Comparison of ENCODE assay signal across 14 cellular contexts in genomic region chr20:53693265-53693871, GRCh38.
DNase-seq lines count a peak whose midpoint lies in the region; ATAC-seq lines count a peak whose summit lies in the region.
"Had no signal": no experiment of that assay in that cellular context is flagged by ENCODE, and none has a peak within 500 bp of the region (broad histone marks: within the 10 kb centered on the region; RNA-seq: fewer than 3 reads in every experiment).

No MANE protein-coding gene starts in this region.

- H3K4me3 Mint-ChIP-seq in CD8-positive, alpha-beta memory T cell, result peak overlapping the region; percentile 8 to 78 (median 69)
- H3K4me3 Mint-ChIP-seq in activated CD4-positive, alpha-beta memory T cell treated with anti-CD3 and anti-CD28 coated beads, Interleukin-2, amount 10 ng/mL, durations not matched to agents 7 days and 5 days, result peak overlapping the region; percentile 22
- H3K4me3 Mint-ChIP-seq in naive thymus-derived CD4-positive, alpha-beta T cell, result peak overlapping the region; percentile 60 to 80 (median 72)
- H3K4me3 Mint-ChIP-seq: nephron progenitor cell had no signal

- peak in 2 of 5 donors; percentile 47 to 48 for DNase-seq in CD8-positive, alpha-beta memory T cell
- no peak for DNase-seq in activated CD4-positive, alpha-beta memory T cell treated with anti-CD3 and anti-CD28 coated beads, Interleukin-2, amount 10 ng/mL, durations not matched to agents 7 days and 5 days
- DNase-seq in naive thymus-derived CD4-positive, alpha-beta T cell, result peak in 4 of 9 donors; percentile 10 to 30 (median 20)
- no peak for DNase-seq in NOMO-1 treated with dmso at 0.1 percent for 144 hours (lab: John Stamatoyannopoulos, UW; ENCODE audit: unreplicated experiment)
- DNase-seq: glutamatergic neuron, NCI-H1436, NCI-H510A treated with DMSO at 0.1 percent for 48 hours, nephron progenitor cell, right lobe of liver had no signal

- H3K4me3 ChIP-seq in CD8-positive, alpha-beta memory T cell (ENCODE audit: low read length), result peak overlapping the region; percentile 31
- peak overlapping the region; percentile 19 for H3K4me3 ChIP-seq in naive thymus-derived CD4-positive, alpha-beta T cell (ENCODE audit: low read length)
- H3K4me3 ChIP-seq: right lobe of liver had no signal

- H3K9me3 Mint-ChIP-seq in CD8-positive, alpha-beta memory T cell, result no peaks in the 10 kb centered on the region
- no peaks in the 10 kb centered on the region for H3K9me3 Mint-ChIP-seq in activated CD4-positive, alpha-beta memory T cell treated with anti-CD3 and anti-CD28 coated beads, Interleukin-2, amount 10 ng/mL, durations not matched to agents 7 days and 5 days
- no peaks in the 10 kb centered on the region for H3K9me3 Mint-ChIP-seq in naive thymus-derived CD4-positive, alpha-beta T cell
- H3K9me3 Mint-ChIP-seq: nephron progenitor cell had no signal

- H3K36me3 Mint-ChIP-seq in CD8-positive, alpha-beta memory T cell, result no peaks in the 10 kb centered on the region
- no peaks in the 10 kb centered on the region for H3K36me3 Mint-ChIP-seq in activated CD4-positive, alpha-beta memory T cell treated with anti-CD3 and anti-CD28 coated beads, Interleukin-2, amount 10 ng/mL, durations not matched to agents 7 days and 5 days (ENCODE audit: low read depth)
- H3K36me3 Mint-ChIP-seq in naive thymus-derived CD4-positive, alpha-beta T cell, result no peaks in the 10 kb centered on the region

- ATAC-seq in GM21390 (IDR thresholded peaks at IDR 0.05; ENCODE audit: unreplicated experiment) (peak; percentile 51), HG03039 (IDR thresholded peaks at IDR 0.05; ENCODE audit: unreplicated experiment) (no peak), HG03520 (IDR thresholded peaks at IDR 0.05; ENCODE audit: unreplicated experiment) (no peak), HG02852 (IDR thresholded peaks at IDR 0.05; ENCODE audit: unreplicated experiment) (no peak)
- ATAC-seq in naive thymus-derived CD4-positive, alpha-beta T cell, result peak; percentile 52
- ATAC-seq: HCT116 had no signal

- H3K27me3 ChIP-seq in CD8-positive, alpha-beta memory T cell (ENCODE audit: insufficient read depth, low read length, poor library complexity, severe bottlenecking), result no peaks in the 10 kb centered on the region
- H3K27me3 ChIP-seq in naive thymus-derived CD4-positive, alpha-beta T cell (ENCODE audit: control insufficient read depth in 2 of 2, insufficient read depth in 2 of 2, low read length in 2 of 2), result no peaks in the 10 kb centered on the region
- H3K27me3 ChIP-seq: right lobe of liver had no signal

- no peaks in the 10 kb centered on the region for H3K36me3 ChIP-seq in CD8-positive, alpha-beta memory T cell (ENCODE audit: insufficient read depth, low read length)
- H3K36me3 ChIP-seq in naive thymus-derived CD4-positive, alpha-beta T cell (ENCODE audit: control insufficient read depth in 2 of 3, insufficient read depth in 3 of 3, low read length in 3 of 3), result no peaks in the 10 kb centered on the region
- H3K36me3 ChIP-seq: right lobe of liver had no signal

- H3K4me1 Mint-ChIP-seq in CD8-positive, alpha-beta memory T cell, result peaks cover 22 to 34% (median 26%) of the 10 kb centered on the region in 3 donors
- peaks cover 28% of the 10 kb centered on the region for H3K4me1 Mint-ChIP-seq in activated CD4-positive, alpha-beta memory T cell treated with anti-CD3 and anti-CD28 coated beads, Interleukin-2, amount 10 ng/mL, durations not matched to agents 7 days and 5 days
- H3K4me1 Mint-ChIP-seq in naive thymus-derived CD4-positive, alpha-beta T cell, result peaks cover 8 to 40% (median 29%) of the 10 kb centered on the region in 7 donors

- peaks cover 13% of the 10 kb centered on the region for H3K4me1 ChIP-seq in CD8-positive, alpha-beta memory T cell (ENCODE audit: insufficient read depth, low read length)
- peaks cover 8 to 10% of the 10 kb centered on the region in 2 donors for H3K4me1 ChIP-seq in naive thymus-derived CD4-positive, alpha-beta T cell (ENCODE audit: control insufficient read depth in 2 of 2, insufficient read depth in 2 of 2, low read length in 2 of 2)
- H3K4me1 ChIP-seq: right lobe of liver had no signal

- no peak overlapping the region for H3K27ac ChIP-seq in CD8-positive, alpha-beta memory T cell (ENCODE audit: low read depth, low read length)
- H3K27ac ChIP-seq in naive thymus-derived CD4-positive, alpha-beta T cell (ENCODE audit: low read depth, low read length), result peak overlapping the region; percentile 14
- H3K27ac ChIP-seq: right lobe of liver had no signal

- CTCF ChIA-PET in CD8-positive, alpha-beta memory T cell (lab: Charles Lee), result no interaction called here
- CTCF ChIA-PET in activated CD4-positive, alpha-beta memory T cell treated with anti-CD3 and anti-CD28 coated beads, Interleukin-2, amount 10 ng/mL, durations not matched to agents 7 days and 5 days (lab: Charles Lee), result no interaction called here
- CTCF ChIA-PET in naive thymus-derived CD4-positive, alpha-beta T cell (lab: Charles Lee), result no interaction called here

- H3K27me3 Mint-ChIP-seq in CD8-positive, alpha-beta memory T cell, result no peaks in the 10 kb centered on the region
- H3K27me3 Mint-ChIP-seq in activated CD4-positive, alpha-beta memory T cell treated with anti-CD3 and anti-CD28 coated beads, Interleukin-2, amount 10 ng/mL, durations not matched to agents 7 days and 5 days, result peaks cover 7% of the 10 kb centered on the region
- H3K27me3 Mint-ChIP-seq in naive thymus-derived CD4-positive, alpha-beta T cell, result no peaks in the 10 kb centered on the region

- POLR2A ChIA-PET in CD8-positive, alpha-beta memory T cell (lab: Charles Lee), result interaction anchor here (0.9 kb wide), 1 partner anchor 45 kb away, joined by 4 read pairs; no protein-coding TSS in a partner anchor
- POLR2A ChIA-PET in activated CD4-positive, alpha-beta memory T cell treated with anti-CD3 and anti-CD28 coated beads, Interleukin-2, amount 10 ng/mL, durations not matched to agents 7 days and 5 days (lab: Charles Lee), result interaction anchor here (0.7 to 1.2 kb wide), 3 partner anchors 7 to 208 kb away, joined by 3 to 5 read pairs (median 4); no protein-coding TSS in a partner anchor
- POLR2A ChIA-PET in naive thymus-derived CD4-positive, alpha-beta T cell (lab: Charles Lee), result interaction anchor here (1.0 kb wide), 1 partner anchor 98 kb away, joined by 5 read pairs; no protein-coding TSS in a partner anchor

- intact Hi-C loops in naive thymus-derived CD4-positive, alpha-beta T cell (cut with micrococcal nuclease), result loop anchor here in 1 of 2 donors (1.0 to 5.0 kb wide), 3 partner anchors 13 to 96 kb away; no protein-coding TSS in a partner anchor

- no peaks in the 10 kb centered on the region for H3K9me3 ChIP-seq in CD8-positive, alpha-beta memory T cell (ENCODE audit: low read length)
- no peaks in the 10 kb centered on the region for H3K9me3 ChIP-seq in naive thymus-derived CD4-positive, alpha-beta T cell (ENCODE audit: control insufficient read depth in 2 of 3, low read length in 3 of 3)
- H3K9me3 ChIP-seq: right lobe of liver had no signal

- peak overlapping the region; percentile 2 to 85 (median 58) for H3K27ac Mint-ChIP-seq in CD8-positive, alpha-beta memory T cell
- H3K27ac Mint-ChIP-seq in activated CD4-positive, alpha-beta memory T cell treated with anti-CD3 and anti-CD28 coated beads, Interleukin-2, amount 10 ng/mL, durations not matched to agents 7 days and 5 days, result peak overlapping the region; percentile 58
- H3K27ac Mint-ChIP-seq in naive thymus-derived CD4-positive, alpha-beta T cell, result peak overlapping the region; percentile 38 to 92 (median 69)

Comparison
In these comparisons a context has a peak if more than half of its experiments do, and no peak if none do; other contexts are left out.
1. H3K4me3 Mint-ChIP-seq: peak in every context shown above with its lines; median percentile 72 in naive thymus-derived CD4-positive, alpha-beta T cell; 69 in CD8-positive, alpha-beta memory T cell; 22 in activated CD4-positive, alpha-beta memory T cell treated with anti-CD3 and anti-CD28 coated beads, Interleukin-2, amount 10 ng/mL, durations not matched to agents 7 days and 5 days.
2. ATAC-seq: peak in GM21390 (single experiment) and naive thymus-derived CD4-positive, alpha-beta T cell (single experiment); none in HG03039 (single experiment), HG03520 (single experiment) and HG02852 (single experiment).
3. Peak in every context shown above with its lines, with median percentiles within 50 percentile points of each other: H3K27ac Mint-ChIP-seq.